29 cellular contexts compared by ENCODE assay signal in the genomic region with DNA sequence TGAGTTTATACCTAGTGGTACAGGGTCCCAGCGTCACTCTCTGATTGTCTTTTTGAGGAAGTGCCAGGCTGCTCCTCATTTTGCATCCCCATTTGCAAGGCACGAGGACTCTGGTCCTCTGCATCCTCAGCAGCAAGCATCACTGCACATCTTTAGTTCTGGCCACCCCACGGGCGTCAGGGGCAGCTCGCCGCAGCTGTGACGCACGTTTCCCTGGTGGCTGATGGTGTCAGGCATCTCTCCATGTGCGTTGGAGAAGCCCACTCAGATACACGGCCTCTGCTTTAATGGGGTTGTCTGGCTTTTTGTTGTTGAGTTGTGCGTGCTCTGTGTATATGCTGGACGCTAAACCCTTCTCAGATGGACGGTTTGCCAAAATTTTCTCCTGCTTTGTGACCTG. TPM values are rescaled to one million over a fixed set of nuclear protein-coding genes. Genes with fewer than 3 reads are reported as not detected.
"Had no signal": no experiment of that assay in that cellular context is flagged by ENCODE, and none has a peak within 500 bp of the region (broad histone marks: within the 10 kb centered on the region; RNA-seq: fewer than 3 reads in every experiment).

No MANE protein-coding gene starts in this region.

- H3K79me2 ChIP-seq: parathyroid adenoma had no signal

- H3K4me1 ChIP-seq: neural progenitor cell, parathyroid adenoma, right lobe of liver had no signal

- H3K4me3 Mint-ChIP-seq: naive thymus-derived CD4-positive, alpha-beta T cell; nephron; neural progenitor cell; stimulated activated memory B cell treated with anti-CD40 and anti-IgM and Interleukin-4, amounts not matched to agents 10 μg/mL and 1 μg/mL and 100 μg/mL, for 72 hours; stimulated activated naive CD8-positive, alpha-beta T cell treated with anti-CD3 and anti-CD28 coated beads, Interleukin-15, amount 100 ng/mL, for 72 hours had no signal

- H3K27ac Mint-ChIP-seq: nephron; neural progenitor cell; progenitor cell of endocrine pancreas; stimulated activated memory B cell treated with anti-CD40 and anti-IgM and Interleukin-4, amounts not matched to agents 10 μg/mL and 1 μg/mL and 100 μg/mL, for 72 hours; stimulated activated naive CD8-positive, alpha-beta T cell treated with anti-CD3 and anti-CD28 coated beads, Interleukin-15, amount 100 ng/mL, for 72 hours had no signal

- H3K4me3 ChIP-seq: neural progenitor cell, ovary, psoas muscle, right lobe of liver, sigmoid colon, suprapubic skin, testis, tibial artery, upper lobe of left lung, vagina had no signal

- FAIRE-seq: small intestine, urothelium cell line had no signal

- H2AFZ ChIP-seq: neural progenitor cell, parathyroid adenoma had no signal

- H3K9me3 ChIP-seq: neutrophil, ovary, psoas muscle, right lobe of liver, sigmoid colon, suprapubic skin, testis, tibial artery, upper lobe of left lung, vagina had no signal

- H3K27ac ChIP-seq: neural progenitor cell, neutrophil, ovary, parathyroid adenoma, psoas muscle, right lobe of liver, sigmoid colon, suprapubic skin, testis, tibial artery, upper lobe of left lung, vagina had no signal

- H3K4me1 Mint-ChIP-seq: neural progenitor cell; stimulated activated naive CD8-positive, alpha-beta T cell treated with anti-CD3 and anti-CD28 coated beads, Interleukin-15, amount 100 ng/mL, for 72 hours had no signal

- H3K4me2 ChIP-seq: neural progenitor cell had no signal

- ATAC-seq: naive thymus-derived CD4-positive, alpha-beta T cell; psoas muscle; right lobe of liver; stimulated activated memory B cell treated with anti-CD40 and anti-IgM and Interleukin-4, amounts not matched to agents 10 μg/mL and 1 μg/mL and 100 μg/mL, for 72 hours; stimulated activated naive CD8-positive, alpha-beta T cell treated with anti-CD3 and anti-CD28 coated beads, Interleukin-15, amount 100 ng/mL, for 72 hours; stimulated activated naive CD8-positive, alpha-beta T cell treated with anti-CD3 and anti-CD28 coated beads, Interleukin-15, Interleukin-2, amounts not matched to agents 100 U/mL and 50 U/mL, for 24 hours had no signal

- H3K9ac ChIP-seq: neural progenitor cell, parathyroid adenoma had no signal

- H3K36me3 Mint-ChIP-seq: naive thymus-derived CD4-positive, alpha-beta T cell; neural progenitor cell; stimulated activated memory B cell treated with anti-CD40 and anti-IgM and Interleukin-4, amounts not matched to agents 10 μg/mL and 1 μg/mL and 100 μg/mL, for 72 hours had no signal

- H3K36me3 ChIP-seq: neural progenitor cell, neutrophil, ovary, right lobe of liver, sigmoid colon, suprapubic skin, tibial artery, upper lobe of left lung, vagina had no signal

- DNase-seq: naive thymus-derived CD4-positive, alpha-beta T cell; nucleus accumbens; ovary; sigmoid colon; small intestine; stimulated activated CD4-positive, alpha-beta T cell treated with anti-CD3 and anti-CD28 coated beads, Interleukin-15, amount 100 ng/mL, for 24 hours; stimulated activated CD4-positive, alpha-beta T cell treated with anti-CD3 and anti-CD28 coated beads, Interleukin-2, amount 100 ng/mL, for 24 hours; stimulated activated CD4-positive, alpha-beta T cell treated with anti-CD3 and anti-CD28 coated beads, Interleukin-2, amount 100 ng/mL, for 48 hours; stimulated activated CD4-positive, alpha-beta T cell treated with anti-CD3 and anti-CD28 coated beads, Interleukin-4, amount 100 ng/mL, for 24 hours; stimulated activated naive CD4-positive, alpha-beta T cell; stimulated activated naive CD8-positive, alpha-beta T cell treated with anti-CD3 and anti-CD28 coated beads, Interleukin-15, amount 100 ng/mL, for 72 hours; stimulated activated naive CD8-positive, alpha-beta T cell treated with anti-CD3 and anti-CD28 coated beads, Interleukin-15, Interleukin-2, amounts not matched to agents 100 U/mL and 50 U/mL, for 24 hours; substantia nigra; testis; tibial artery; trophoblast cell had no signal

- H3K27me3 ChIP-seq: neural progenitor cell, ovary, right lobe of liver, testis, upper lobe of left lung, vagina had no signal

RNA-seq across cellular contexts. Expression of gene ZNF469, which starts 45.2 kb away (rescaled TPM):
- polyA plus RNA-seq: neural cell had no signal
